In the genomic region with DNA sequence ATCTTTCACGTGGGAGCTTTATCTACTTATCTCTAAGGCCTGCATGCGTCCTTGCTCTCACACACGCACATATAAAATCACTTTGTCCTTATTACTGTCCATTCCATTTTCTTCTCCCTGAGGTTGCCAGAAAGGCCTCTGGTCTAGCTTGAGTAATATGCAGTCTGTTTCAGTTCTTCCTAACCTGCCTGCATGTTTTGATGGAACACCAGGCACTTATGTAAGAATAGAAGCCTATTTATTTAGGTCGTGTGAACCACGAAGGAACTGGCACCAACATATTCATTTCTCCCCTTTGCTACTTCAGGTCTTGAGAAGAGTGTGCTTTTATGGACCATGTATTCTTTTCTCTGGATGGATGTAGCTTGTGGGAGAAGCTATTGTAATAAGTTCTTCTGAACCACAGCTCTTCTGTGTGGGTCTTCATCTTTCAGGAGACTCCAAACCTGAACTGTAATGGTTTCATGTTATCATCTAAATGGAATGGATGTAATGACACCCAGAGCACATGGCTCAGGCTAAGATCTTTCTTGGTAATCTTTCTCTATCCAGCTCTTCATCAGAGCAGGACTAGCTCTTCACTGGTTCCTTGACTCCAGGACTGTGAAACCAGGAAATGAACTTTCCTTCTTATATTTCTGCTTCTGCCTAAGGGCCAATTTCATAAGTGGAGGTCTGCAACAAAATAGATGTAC, we compare ENCODE assay signal across 21 cellular contexts. TPM values are rescaled to one million over a fixed set of nuclear protein-coding genes. Genes with fewer than 3 reads are reported as not detected.
DNase-seq lines count a peak whose midpoint lies in the region; ATAC-seq and TF ChIP-seq lines count a peak whose summit lies in the region.
"Had no signal": no experiment of that assay in that cellular context is flagged by ENCODE, and none has a peak within 500 bp of the region (broad histone marks: within the 10 kb centered on the region; RNA-seq: fewer than 3 reads in every experiment).

No MANE protein-coding gene starts in this region.

- no peaks in the 10 kb centered on the region for H3K9me3 ChIP-seq in HEK293 (ENCODE audit: control insufficient read depth, insufficient read depth, low read depth, low read length)
- no peaks in the 10 kb centered on the region for H3K9me3 ChIP-seq in A673 (ENCODE audit: low read depth, low read length, poor library complexity, severe bottlenecking)
- H3K9me3 ChIP-seq: left lung, tibial artery had no signal

- intact Hi-C loops in A673 (cut with micrococcal nuclease; ENCODE audit: unreplicated experiment) = no loop called here

- H3K36me3 Mint-ChIP-seq in memory B cell = peaks cover 5% of the 10 kb centered on the region
- H3K36me3 Mint-ChIP-seq: CD4-positive, CD25-positive, alpha-beta regulatory T cell had no signal

- H3K4me1 Mint-ChIP-seq in memory B cell = peaks cover 42% of the 10 kb centered on the region
- H3K4me1 Mint-ChIP-seq: H9 had no signal

- H3K4me3 ChIP-seq in HEK293 (ENCODE audit: low read depth, low read length) (no peak overlapping the region), A673 (ENCODE audit: low read depth, low read length, poor library complexity, severe bottlenecking) (no peak overlapping the region)
- H3K4me3 ChIP-seq: left lung, tibial artery had no signal

- DNase-seq in G401 (ENCODE audit: low spot score) = peak; percentile 56
- DNase-seq in memory B cell (ENCODE audit: low spot score in 2 of 2) = no peak
- DNase-seq in DMS 273 (lab: John Stamatoyannopoulos, UW; ENCODE audit: unreplicated experiment) = no peak
- DNase-seq in A673 (ENCODE audit: low spot score) = no peak
- DNase-seq: activated CD4-positive, alpha-beta T cell treated with anti-CD3 and anti-CD28 coated beads for 36 hours; CD4-positive, CD25-positive, alpha-beta regulatory T cell; DMS 273 treated with DMSO at 0.1 percent for 48 hours; H9; left lung; MM.1S; NCI-H187 treated with DMSO at 0.1 percent for 48 hours; NCI-H446 treated with DMSO at 0.1 percent for 48 hours; small intestine; stimulated activated CD4-positive, alpha-beta T cell treated with anti-CD3 and anti-CD28 coated beads, Interleukin-2, amount 100 ng/mL, for 48 hours; stimulated activated naive CD4-positive, alpha-beta T cell treated with Interleukin-2 at 50 U/mL for 16 hours; SW 1271; tibial artery had no signal

- H3K4me1 ChIP-seq in HEK293 (ENCODE audit: control insufficient read depth, insufficient read depth, low read length) = no peaks in the 10 kb centered on the region
- no peaks in the 10 kb centered on the region for H3K4me1 ChIP-seq in A673 (ENCODE audit: insufficient read depth, low read length, poor library complexity, severe bottlenecking)

- no peaks in the 10 kb centered on the region for H3K27me3 Mint-ChIP-seq in memory B cell
- H3K27me3 Mint-ChIP-seq: activated CD4-positive, alpha-beta T cell treated with anti-CD3 and anti-CD28 coated beads for 36 hours; activated naive CD4-positive, alpha-beta T cell treated with anti-CD3 and anti-CD28 coated beads, Interleukin-2, amount 50 U/mL, for 24 hours; CD4-positive, CD25-positive, alpha-beta regulatory T cell had no signal

- H3K27me3 ChIP-seq in A673 (replicated peaks; ENCODE audit: insufficient read depth, low read depth, low read length, poor library complexity) = no peaks in the 10 kb centered on the region
- H3K27me3 ChIP-seq: left lung, tibial artery had no signal

- CTCF ChIA-PET in HEK293 (lab: Yijun Ruan, JAX) (interaction anchor here (0.5 kb wide), 1 partner anchor 11 kb away, joined by 5 read pairs; no protein-coding TSS in a partner anchor), A673 (lab: Charles Lee) (no interaction called here)

- TF ChIP-seq CTCF in HEK293 (tag by site-specific recombination; IDR thresholded peaks at IDR 0.05) = no peak
- no peak for TF ChIP-seq CTCF in VCaP (conservative IDR thresholded peaks at IDR 0.05)
- TF ChIP-seq CTCF in A673 (conservative IDR thresholded peaks at IDR 0.05; ENCODE audit: low read depth, low read length) = no peak

- no TSS peak for BruUV-seq in A673 (replicated peaks; lab: Mats Ljungman, UMichigan)

- no peak overlapping the region for H3K27ac ChIP-seq in HEK293 (ENCODE audit: extremely low read depth, low read depth, low read length)
- H3K27ac ChIP-seq in VCaP = peak overlapping the region; percentile 62
- H3K27ac ChIP-seq in A673 (ENCODE audit: low read depth, low read length, poor library complexity, severe bottlenecking) = no peak overlapping the region
- H3K27ac ChIP-seq: left lung, tibial artery had no signal

- H3K36me3 ChIP-seq in HEK293 (ENCODE audit: control insufficient read depth in 2 of 2, insufficient read depth in 1 of 2, low read length in 2 of 2) = no peaks in the 10 kb centered on the region
- H3K36me3 ChIP-seq in A673 (ENCODE audit: insufficient read depth, low read length, poor library complexity, severe bottlenecking) = no peaks in the 10 kb centered on the region
- H3K36me3 ChIP-seq: left lung, tibial artery had no signal

- ATAC-seq in memory B cell (ENCODE audit: low read depth) (no peak), HG02884 (IDR thresholded peaks at IDR 0.05; ENCODE audit: unreplicated experiment) (no peak)
- ATAC-seq: activated CD4-positive, alpha-beta T cell treated with anti-CD3 and anti-CD28 coated beads for 36 hours; left lung had no signal

- in situ Hi-C loops in G401 (cut with HindIII; ENCODE audit: low sequenced_read_pairs) = no loop called here

- H3K9me3 Mint-ChIP-seq in memory B cell = peaks cover 2% of the 10 kb centered on the region
- H3K9me3 Mint-ChIP-seq: H9 had no signal

- no peak overlapping the region for H3K4me3 Mint-ChIP-seq in memory B cell
- H3K4me3 Mint-ChIP-seq: activated CD4-positive, alpha-beta T cell treated with anti-CD3 and anti-CD28 coated beads for 36 hours; activated naive CD4-positive, alpha-beta T cell treated with anti-CD3 and anti-CD28 coated beads, Interleukin-2, amount 50 U/mL, for 24 hours; CD4-positive, CD25-positive, alpha-beta regulatory T cell; H9 had no signal

- peak overlapping the region; percentile 23 for H3K27ac Mint-ChIP-seq in memory B cell
- H3K27ac Mint-ChIP-seq: activated CD4-positive, alpha-beta T cell treated with anti-CD3 and anti-CD28 coated beads for 36 hours; activated naive CD4-positive, alpha-beta T cell treated with anti-CD3 and anti-CD28 coated beads, Interleukin-2, amount 50 U/mL, for 24 hours; CD4-positive, CD25-positive, alpha-beta regulatory T cell; H9 had no signal

- POLR2A ChIA-PET in HEK293 (lab: Yijun Ruan, JAX) (no interaction called here), A673 (lab: Charles Lee; ENCODE audit: low non-redundant PET) (no interaction called here)

TF ChIP-seq in HEK293, 187 proteins besides CTCF, POLR2A, EP300 and RAD21:
- TF ChIP-seq ZNF335 (tag by site-specific recombination; conservative IDR thresholded peaks at IDR 0.05) (peak; percentile 32; the same call in 1 of the 2 replicates), ZBTB17 (tag by site-specific recombination; IDR thresholded peaks at IDR 0.05) (peak; percentile 49; the same call in 1 of the 2 replicates), ZNF777 (tag by site-specific recombination; IDR thresholded peaks at IDR 0.05; ENCODE audit: borderline replicate concordance) (no peak), ZNF624 (tag by site-specific recombination; IDR thresholded peaks at IDR 0.05) (no peak), ZNF561 (tag by site-specific recombination; IDR thresholded peaks at IDR 0.05; ENCODE audit: borderline replicate concordance) (no peak)

RNA-seq across cellular contexts. Expression of a gene that starts 53.8 kb away (rescaled TPM):
- total RNA-seq in G401 (2014; rRNA removed; shearing (Covaris generic)) = not detected in 2 replicates
- 0.61 and 2.0 TPM in 2 replicates for total RNA-seq in A673 (2021)
